In genomic region chr1:26336477-26337205, GRCh38 we compare ENCODE assay signal across 8 cellular contexts. TPM values are rescaled to one million over a fixed set of nuclear protein-coding genes. Genes with fewer than 3 reads are reported as not detected.
DNase-seq lines count a peak whose midpoint lies in the region; ATAC-seq and TF ChIP-seq lines count a peak whose summit lies in the region.

No MANE protein-coding gene starts in this region.

- H2AFZ ChIP-seq in neuronal stem cell (ENCODE audit: low read length): peak overlapping the region; percentile 78

- no peak overlapping the region for H2BK120ac ChIP-seq in neuronal stem cell (ENCODE audit: low read depth, low read length)

- peak overlapping the region; percentile 82 for H2BK5ac ChIP-seq in neuronal stem cell (ENCODE audit: low read length)

- H2BK12ac ChIP-seq in neuronal stem cell (ENCODE audit: low read length): peak overlapping the region; percentile 73

- TF ChIP-seq POLR2A in esophagus squamous epithelium (IDR thresholded peaks at IDR 0.05) (no peak), testis (IDR thresholded peaks at IDR 0.05) (no peak), GM18505 (IDR thresholded peaks at IDR 0.05; ENCODE audit: borderline replicate concordance, extremely low read depth, insufficient read depth, insufficient read length) (no peak)

- peak overlapping the region; percentile 86 for H3K9ac ChIP-seq in neuronal stem cell (ENCODE audit: low read depth, low read length, poor library complexity)

- peak overlapping the region; percentile 93 for H3K23ac ChIP-seq in neuronal stem cell (ENCODE audit: low read depth, low read length, poor library complexity)

- H3K4me2 ChIP-seq in neuronal stem cell (ENCODE audit: insufficient read depth, low read length, poor library complexity, severe bottlenecking): peak overlapping the region; percentile 91

- H3K27me3 ChIP-seq in esophagus squamous epithelium (peaks cover 0 to 45% (median 0%) of the 10 kb centered on the region in 4 donors), neuronal stem cell (ENCODE audit: control insufficient read depth in 3 of 3, insufficient read depth in 3 of 3, low read depth in 1 of 3, low read length in 3 of 3) (no peaks in the 10 kb centered on the region), testis (peaks cover 5% of the 10 kb centered on the region)

- DNase-seq in ELR (ENCODE audit: low read depth) (peak; percentile 51), NCI-H774 (lab: John Stamatoyannopoulos, UW) (peak; percentile 71), activated T-cell treated with anti-CD3 and anti-CD28 coated beads for 4 hours (peak; percentile 87), esophagus squamous epithelium (lab: John Stamatoyannopoulos, UW) (no peak), neuronal stem cell (ENCODE audit: low spot score) (peak; percentile 72), testis (peak; percentile 81)

- H3K4me3 ChIP-seq in esophagus squamous epithelium (peak overlapping the region; percentile 30 to 73 (median 53)), neuronal stem cell (ENCODE audit: low read length in 2 of 2) (peak overlapping the region in 1 of 2 donors; percentile 77), testis (peak overlapping the region; percentile 39 to 55)

- H3K79me1 ChIP-seq in neuronal stem cell (ENCODE audit: low read depth, low read length): peaks cover 2% of the 10 kb centered on the region

- peak overlapping the region; percentile 99 for H2BK15ac ChIP-seq in neuronal stem cell (ENCODE audit: low read length)

- H3K36me3 ChIP-seq in esophagus squamous epithelium: peaks cover 0 to 60% (median 0%) of the 10 kb centered on the region in 3 donors
- H3K36me3 ChIP-seq in neuronal stem cell (replicated peaks in 1 of 2; ENCODE audit: control insufficient read depth in 2 of 2, insufficient read depth in 2 of 2, low read length in 2 of 2): no peaks in the 10 kb centered on the region
- no peaks in the 10 kb centered on the region for H3K36me3 ChIP-seq in testis (ENCODE audit: low read depth, missing control alignments)

- no peak overlapping the region for H3K4ac ChIP-seq in neuronal stem cell (ENCODE audit: low read length)

- peak overlapping the region; percentile 25 for H3K14ac ChIP-seq in neuronal stem cell (ENCODE audit: low read length)

- H3K27ac ChIP-seq in esophagus squamous epithelium (peak overlapping the region; percentile 47 to 86 (median 72)), neuronal stem cell (replicated peaks; ENCODE audit: low read length) (no peak overlapping the region), testis (no peak overlapping the region)

- H4K91ac ChIP-seq in neuronal stem cell (ENCODE audit: low read depth, low read length, poor library complexity): peak overlapping the region; percentile 25

- no peaks in the 10 kb centered on the region for H3K9me3 ChIP-seq in esophagus squamous epithelium
- H3K9me3 ChIP-seq in neuronal stem cell (replicated peaks in 1 of 2; ENCODE audit: control insufficient read depth in 2 of 2, insufficient read depth in 1 of 2, low read depth in 1 of 2, low read length in 2 of 2): no peaks in the 10 kb centered on the region
- no peaks in the 10 kb centered on the region for H3K9me3 ChIP-seq in testis

- 39% methylated on average over 6 of the region's 52 CpGs; no CpG with 5 or more reads in 1 of the 2 donors for WGBS in esophagus squamous epithelium, 2 donors
- WGBS in neuronal stem cell (ENCODE audit: extremely low coverage in 2 of 2, insufficient read length in 2 of 2, insufficient replicate concordance in 1 of 2), 2 donors: no CpG with 5 or more reads among the region's 52 CpGs
- WGBS in testis, 2 donors: 16 to 34% methylated on average over 5 to 22 of the region's 52 CpGs

- TF ChIP-seq CTCF in esophagus squamous epithelium (IDR thresholded peaks at IDR 0.05) (peak in 1 of 6 experiments; percentile 3), testis (IDR thresholded peaks at IDR 0.05) (no peak)

- peak overlapping the region; percentile 72 for H2AK5ac ChIP-seq in neuronal stem cell (ENCODE audit: low read depth, low read length)

- H3K18ac ChIP-seq in neuronal stem cell (ENCODE audit: low read length): peak overlapping the region; percentile 98

- intact Hi-C loops in esophagus squamous epithelium (cut with DNase I): no loop called here
- intact Hi-C loops in testis (cut with DNase I; ENCODE audit: low total_unique reads): no loop called here

- H3K4me1 ChIP-seq in esophagus squamous epithelium (peaks cover 3 to 26% (median 5%) of the 10 kb centered on the region in 3 donors), neuronal stem cell (ENCODE audit: control insufficient read depth in 2 of 2, insufficient read depth in 1 of 2, low read depth in 1 of 2, low read length in 2 of 2) (peaks cover 14 to 19% of the 10 kb centered on the region in 2 donors), testis (peaks cover 8% of the 10 kb centered on the region)

- peak; percentile 65 for ATAC-seq in HG03175 (IDR thresholded peaks at IDR 0.05; ENCODE audit: unreplicated experiment)
- no peak for ATAC-seq in GM18505 (IDR thresholded peaks at IDR 0.05; ENCODE audit: unreplicated experiment)

- no peak overlapping the region for H4K8ac ChIP-seq in neuronal stem cell (ENCODE audit: low read depth, low read length)

RNA-seq across cellular contexts. Expression of gene CRYBG2, which starts 17.3 kb away (rescaled TPM):
- 100 to 1,000 TPM in 3 of 4 donors, 10 to 100 TPM in 1; 35.8 to 305 (median 122) TPM for total RNA-seq in esophagus squamous epithelium
- 7.8 TPM for polyA plus RNA-seq in neuronal stem cell (2013, experiment 1 of 2)
- 9.1 TPM for polyA plus RNA-seq in neuronal stem cell (2013, experiment 2 of 2)
- total RNA-seq in testis: 1 to 10 TPM; 4.9 to 5.6 TPM
- 12.9 TPM for polyA plus RNA-seq in testis (ENCODE audit: insufficient read depth, low read depth, low replicate concordance)

RNA-seq across cellular contexts. Expression of gene CD52, which starts 18.9 kb away (rescaled TPM):
- total RNA-seq in esophagus squamous epithelium: 10 to 100 TPM in 2 of 4 donors, 1 to 10 TPM in 2; 1.9 to 22.1 (median 9.4) TPM
- polyA plus RNA-seq in neuronal stem cell (2013, experiment 1 of 2): 2.2 TPM
- polyA plus RNA-seq in neuronal stem cell (2013, experiment 2 of 2): 1.7 TPM
- total RNA-seq in testis: 1 to 10 TPM in 1 of 2 donors, not detected in 1; 3.0 TPM
- polyA plus RNA-seq in testis (ENCODE audit: insufficient read depth, low read depth, low replicate concordance): 23.8 TPM

RNA-seq across cellular contexts. Expression of gene UBXN11, which starts 30.2 kb away (rescaled TPM):
- total RNA-seq in esophagus squamous epithelium (1 to 10 TPM; 3.2 to 9.2 (median 3.7) TPM), testis (10 to 100 TPM; 39.7 to 51.7 TPM)
- 14.9 TPM for polyA plus RNA-seq in neuronal stem cell (2013, experiment 1 of 2)
- polyA plus RNA-seq in neuronal stem cell (2013, experiment 2 of 2): 13.6 TPM
- 65.9 TPM for polyA plus RNA-seq in testis (ENCODE audit: insufficient read depth, low read depth, low replicate concordance)

RNA-seq across cellular contexts. Expression of gene ZNF683, which starts 35.9 kb away (rescaled TPM):
- total RNA-seq in esophagus squamous epithelium (under 1 TPM in 2 of 4 donors, not detected in 2; 0.26 to 0.95 TPM), testis (10 to 100 TPM; 22.9 to 63.9 TPM)
- not detected for polyA plus RNA-seq in neuronal stem cell (2013, experiment 1 of 2)
- not detected for polyA plus RNA-seq in neuronal stem cell (2013, experiment 2 of 2)
- polyA plus RNA-seq in testis (ENCODE audit: insufficient read depth, low read depth, low replicate concordance): 87.5 TPM

RNA-seq across cellular contexts. Expression of gene SH3BGRL3, which starts 56.8 kb away (rescaled TPM):
- total RNA-seq in esophagus squamous epithelium: 100 to 1,000 TPM in 2 of 4 donors, 10 to 100 TPM in 2; 76.9 to 163 (median 106) TPM
- polyA plus RNA-seq in neuronal stem cell (2013, experiment 1 of 2): 112 TPM
- polyA plus RNA-seq in neuronal stem cell (2013, experiment 2 of 2): 106 TPM
- 10 to 100 TPM; 24.4 to 25.4 TPM for total RNA-seq in testis
- 76.6 TPM for polyA plus RNA-seq in testis (ENCODE audit: insufficient read depth, low read depth, low replicate concordance)

Comparison
In these comparisons a context has a peak if more than half of its experiments do, and no peak if none do; other contexts are left out.
1. H3K27ac ChIP-seq: peak in esophagus squamous epithelium (4 of 4); none in neuronal stem cell (single experiment) and testis (0 of 2).
2. RNA of gene CRYBG2, which starts 17.3 kb away (total RNA-seq): 35.8 to 305 TPM in esophagus squamous epithelium; 4.9 to 5.6 TPM in testis; every median in the first group is over 4 times any median in the second.
3. RNA of gene UBXN11, which starts 30.2 kb away (total RNA-seq): 39.7 to 51.7 TPM in testis; 3.2 to 9.2 TPM in esophagus squamous epithelium; every median in the first group is over 4 times any median in the second.